In genomic region chr7:75077552-75077951, GRCh38 we compare ENCODE assay signal across 8 cellular contexts. TPM values are rescaled to one million over a fixed set of nuclear protein-coding genes. Genes with fewer than 3 reads are reported as not detected.
DNase-seq lines count a peak whose midpoint lies in the region; TF ChIP-seq lines count a peak whose summit lies in the region.
"Not testable (repeated sequence)": the region's sequence is repeated elsewhere in the genome, so short reads cannot be mapped to it uniquely, and the experiment has no call there.

No MANE protein-coding gene starts in this region.

- TF ChIP-seq POLR2A in ovary (IDR thresholded peaks at IDR 0.05), result not testable (repeated sequence)

- TF ChIP-seq CTCF in Caco-2 (IDR thresholded peaks at IDR 0.05; ENCODE audit: insufficient read depth in 1 of 2, low read depth in 1 of 2, low read length in 1 of 2, severe bottlenecking in 1 of 2, unreplicated experiment in 1 of 2) (peak; percentile 31 to 71), MM.1S (IDR thresholded peaks at IDR 0.05; ENCODE audit: low read length) (peak; percentile 22), OCI-LY7 (conservative IDR thresholded peaks at IDR 0.05; ENCODE audit: low read length) (peak; percentile 58), ovary (IDR thresholded peaks at IDR 0.05) (peak in 2 of 3 donors; percentile 81 to 84)

- H3K4me1 ChIP-seq in Caco-2; MM.1S (ENCODE audit: low read length); OCI-LY7 (ENCODE audit: insufficient read depth, low read length, poor library complexity, severe bottlenecking); ovary (ENCODE audit: insufficient read depth): not testable (repeated sequence)

- not testable (repeated sequence) for H3K36me3 Mint-ChIP-seq in Caco-2 (ENCODE audit: insufficient read depth, unreplicated experiment); activated CD4-positive, alpha-beta T cell treated with anti-CD3 and anti-CD28 coated beads, Interleukin-2, amount 10 ng/mL, durations not matched to agents 7 days and 5 days (ENCODE audit: low read depth)

- not testable (repeated sequence) for H3K4me3 Mint-ChIP-seq in Caco-2 (ENCODE audit: unreplicated experiment); activated CD4-positive, alpha-beta T cell treated with anti-CD3 and anti-CD28 coated beads, Interleukin-2, amount 10 ng/mL, durations not matched to agents 7 days and 5 days

- intact Hi-C loops in Caco-2 (cut with micrococcal nuclease; ENCODE audit: unreplicated experiment); cardiac septum (cut with DNase I); ovary (cut with DNase I): not testable (repeated sequence)
- intact Hi-C loops in OCI-LY7 (cut with micrococcal nuclease; ENCODE audit: unreplicated experiment), result loop anchor here (10.0 kb wide), 1 partner anchor 687 kb away; no protein-coding TSS in a partner anchor

- not testable (repeated sequence) for H3K27ac Mint-ChIP-seq in Caco-2 (ENCODE audit: unreplicated experiment); activated CD4-positive, alpha-beta T cell treated with anti-CD3 and anti-CD28 coated beads, Interleukin-2, amount 10 ng/mL, durations not matched to agents 7 days and 5 days

- not testable (repeated sequence) for H3K4me3 ChIP-seq in Caco-2 (ENCODE audit: low read depth, low read length); MM.1S (ENCODE audit: low read length); OCI-LY7 (ENCODE audit: low read depth, low read length, poor library complexity, severe bottlenecking); ovary

- H3K9me2 ChIP-seq in MM.1S (replicated peaks; ENCODE audit: insufficient read depth, low read length); OCI-LY7 (ENCODE audit: insufficient read depth, low read length): not testable (repeated sequence)

- not testable (repeated sequence) for H4K20me1 ChIP-seq in MM.1S (ENCODE audit: insufficient read depth, low read length); OCI-LY7 (ENCODE audit: insufficient read depth, low read length)

- CTCF ChIA-PET in Caco-2 (lab: Charles Lee), result interaction anchor here (0.6 kb wide), 1 partner anchor 357 kb away, joined by 3 read pairs; no protein-coding TSS in a partner anchor
- CTCF ChIA-PET in OCI-LY7 (lab: Charles Lee; ENCODE audit: unreplicated experiment); activated CD4-positive, alpha-beta T cell treated with anti-CD3 and anti-CD28 coated beads, Interleukin-2, amount 10 ng/mL, durations not matched to agents 7 days and 5 days (lab: Charles Lee): not testable (repeated sequence)

- H3K27ac ChIP-seq in MM.1S (ENCODE audit: low read length); OCI-LY7 (ENCODE audit: low read depth, low read length, poor library complexity, severe bottlenecking); ovary: not testable (repeated sequence)

- DNase-seq in Caco-2 (peak; percentile 63 to 78), anterior cingulate cortex (lab: John Stamatoyannopoulos, UW) (peak in 49 of 58 donors; percentile 1 to 79 (median 39)), cardiac septum (ENCODE audit: low spot score) (peak; percentile 81), ovary (peak; percentile 55 to 85 (median 82))
- DNase-seq in MM.1S; OCI-LY7 (ENCODE audit: low spot score): not testable (repeated sequence)
- peak; percentile 80 for DNase-seq in activated CD4-positive, alpha-beta T cell treated with anti-CD3 and anti-CD28 coated beads, Interleukin-2, amount 10 ng/mL, durations not matched to agents 7 days and 5 days
- peak; percentile 52 to 68 for DNase-seq in stimulated activated CD8-positive, alpha-beta memory T cell treated with anti-CD3 and anti-CD28 coated beads, Interleukin-7, amount 100 ng/mL, for 4 hours (ENCODE audit: low read depth in 2 of 2)

- not testable (repeated sequence) for H2AFZ ChIP-seq in MM.1S (ENCODE audit: low read length); OCI-LY7 (ENCODE audit: low read length)

- 2 to 9% (median 9%) methylated on average over 5 of the region's 5 CpGs for WGBS in ovary, 3 donors

- H3F3A ChIP-seq in MM.1S (ENCODE audit: insufficient read depth, low read length), result not testable (repeated sequence)

- not testable (repeated sequence) for H3K9me3 ChIP-seq in Caco-2; MM.1S (replicated peaks; ENCODE audit: insufficient read depth, low read length); OCI-LY7 (ENCODE audit: low read length); ovary

- not testable (repeated sequence) for H3K4me1 Mint-ChIP-seq in Caco-2 (ENCODE audit: low read depth, unreplicated experiment); activated CD4-positive, alpha-beta T cell treated with anti-CD3 and anti-CD28 coated beads, Interleukin-2, amount 10 ng/mL, durations not matched to agents 7 days and 5 days

- H3K4me2 ChIP-seq in MM.1S (ENCODE audit: low read depth, low read length); OCI-LY7 (ENCODE audit: low read length): not testable (repeated sequence)

- not testable (repeated sequence) for H3K9ac ChIP-seq in MM.1S (ENCODE audit: low read length)

- TF ChIP-seq EP300 in ovary (IDR thresholded peaks at IDR 0.05), result not testable (repeated sequence)

- not testable (repeated sequence) for H3K27me3 Mint-ChIP-seq in Caco-2 (ENCODE audit: insufficient read depth, unreplicated experiment); activated CD4-positive, alpha-beta T cell treated with anti-CD3 and anti-CD28 coated beads, Interleukin-2, amount 10 ng/mL, durations not matched to agents 7 days and 5 days

- not testable (repeated sequence) for H3K27me3 ChIP-seq in Caco-2 (replicated peaks; ENCODE audit: control insufficient read depth, insufficient read depth, low read length); MM.1S (replicated peaks; ENCODE audit: insufficient read depth, low read length); ovary

- POLR2A ChIA-PET in Caco-2 (lab: Charles Lee); OCI-LY7 (lab: Charles Lee); activated CD4-positive, alpha-beta T cell treated with anti-CD3 and anti-CD28 coated beads, Interleukin-2, amount 10 ng/mL, durations not matched to agents 7 days and 5 days (lab: Charles Lee): not testable (repeated sequence)

- H3K36me3 ChIP-seq in Caco-2 (ENCODE audit: control insufficient read depth, insufficient read depth, low read length); MM.1S (replicated peaks; ENCODE audit: insufficient read depth, low read length); OCI-LY7 (ENCODE audit: insufficient read depth, low read length); ovary: not testable (repeated sequence)

- peaks cover 11% of the 10 kb centered on the region for H3K79me2 ChIP-seq in MM.1S (ENCODE audit: low read length)
- not testable (repeated sequence) for H3K79me2 ChIP-seq in OCI-LY7 (ENCODE audit: insufficient read depth, low read depth, low read length)

- BruUV-seq in Caco-2 (replicated peaks; lab: Mats Ljungman, UMichigan); OCI-LY7 (replicated peaks; lab: Mats Ljungman, UMichigan): not testable (repeated sequence)

- not testable (repeated sequence) for H3K9me3 Mint-ChIP-seq in Caco-2 (ENCODE audit: unreplicated experiment); activated CD4-positive, alpha-beta T cell treated with anti-CD3 and anti-CD28 coated beads, Interleukin-2, amount 10 ng/mL, durations not matched to agents 7 days and 5 days

RNA-seq across cellular contexts. Expression of gene RCC1L, which starts 4.0 kb away (rescaled TPM):
- total RNA-seq in Caco-2 (2022) (62.4 and 63.9 TPM in 2 replicates), OCI-LY7 (2022) (43.6 and 47.5 TPM in 2 replicates), cardiac septum (46.6 TPM), ovary (10 to 100 TPM; 16.7 to 37.2 (median 33.2) TPM)
- 40.2 and 56.0 TPM in 2 replicates for total RNA-seq in OCI-LY7 (2014; rRNA removed; shearing (Covaris generic))
- total RNA-seq in activated CD4-positive, alpha-beta T cell treated with anti-CD3 and anti-CD28 coated beads, Interleukin-2, amount 10 ng/mL, durations not matched to agents 7 days and 5 days, result 10 to 100 TPM; 30.2 to 36.7 TPM
- 10 to 100 TPM; 35.2 to 49.8 TPM for polyA plus RNA-seq in ovary

RNA-seq across cellular contexts. Expression of gene GTF2IRD2B, which starts 14.8 kb away (rescaled TPM):
- total RNA-seq in Caco-2 (2022) (20.0 and 23.5 TPM in 2 replicates), OCI-LY7 (2022) (37.3 and 46.5 TPM in 2 replicates), cardiac septum (26.5 TPM), ovary (10 to 100 TPM; 65.6 to 92.1 (median 77.7) TPM)
- 18.4 and 29.1 TPM in 2 replicates for total RNA-seq in OCI-LY7 (2014; rRNA removed; shearing (Covaris generic))
- 10 to 100 TPM; 21.8 to 23.9 TPM for total RNA-seq in activated CD4-positive, alpha-beta T cell treated with anti-CD3 and anti-CD28 coated beads, Interleukin-2, amount 10 ng/mL, durations not matched to agents 7 days and 5 days
- 10 to 100 TPM; 41.2 to 47.4 TPM for polyA plus RNA-seq in ovary

Comparison
In these comparisons a context has a peak if more than half of its experiments do, and no peak if none do; other contexts are left out.
1. CTCF ChIP-seq: peak in every context shown above with its lines; median percentile 82 in ovary; 58 in OCI-LY7; 51 in Caco-2; 22 in MM.1S.